ENCODE assay signal across 11 cellular contexts in the genomic region with DNA sequence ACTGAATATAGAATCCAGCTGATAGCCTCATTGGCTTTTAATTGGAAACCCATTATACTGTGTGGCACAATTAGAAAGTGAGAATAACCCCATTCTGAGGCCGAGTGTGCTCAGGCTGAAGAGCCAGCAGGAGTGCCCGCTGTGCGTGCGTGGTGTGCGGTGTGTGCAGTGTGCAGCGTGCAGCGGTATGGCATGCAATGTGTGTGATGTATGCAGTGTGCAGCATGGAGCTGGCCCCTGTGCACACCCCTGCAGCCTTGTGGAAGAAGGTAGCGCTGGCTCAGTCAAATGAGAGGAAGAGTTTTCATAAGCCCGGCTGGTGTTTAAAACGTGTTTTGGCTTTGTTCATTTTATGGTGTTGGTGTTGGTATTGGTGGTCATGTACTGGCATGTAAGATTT. TPM values are rescaled to one million over a fixed set of nuclear protein-coding genes. Genes with fewer than 3 reads are reported as not detected.
A peak's percentile ranks its signal among the peaks of the same experiment; 100 is the strongest.
DNase-seq lines count a peak whose midpoint lies in the region; ATAC-seq and TF ChIP-seq lines count a peak whose summit lies in the region.
"Had no signal": no experiment of that assay in that cellular context is flagged by ENCODE, and none has a peak within 500 bp of the region (broad histone marks: within the 10 kb centered on the region; RNA-seq: fewer than 3 reads in every experiment).

No MANE protein-coding gene starts in this region.

- H3K27ac ChIP-seq in PC-3 (ENCODE audit: low read length) (no peak overlapping the region), epithelial cell of prostate (peak overlapping the region; percentile 21)
- H3K27ac ChIP-seq: colonic mucosa, lower lobe of right lung had no signal

- H3K36me3 Mint-ChIP-seq in activated CD4-positive, alpha-beta T cell treated with anti-CD3 and anti-CD28 coated beads, Interleukin-2, amount 10 ng/mL, durations not matched to agents 7 days and 5 days (ENCODE audit: low read depth), result peaks cover 40% of the 10 kb centered on the region
- peaks cover 99% of the 10 kb centered on the region for H3K36me3 Mint-ChIP-seq in stimulated activated effector memory CD8-positive, alpha-beta T cell treated with anti-CD3 and anti-CD28 coated beads, Interleukin-12 subunit alpha, Interleukin-12 subunit beta, amount 100 ng/mL, for 72 hours
- peaks cover 34% of the 10 kb centered on the region for H3K36me3 Mint-ChIP-seq in osteocyte (ENCODE audit: unreplicated experiment)

- H3K9ac ChIP-seq in PC-3 (ENCODE audit: low read length), result no peak overlapping the region

- peaks cover 42% of the 10 kb centered on the region for H3K36me3 ChIP-seq in PC-3 (ENCODE audit: low read depth, low read length)

- H2AFZ ChIP-seq in PC-3 (ENCODE audit: low read length), result no peak overlapping the region

- no peaks in the 10 kb centered on the region for H3K9me3 ChIP-seq in PC-3 (ENCODE audit: low read length)
- H3K9me3 ChIP-seq: colonic mucosa, lower lobe of right lung had no signal

- no peaks in the 10 kb centered on the region for H3K79me2 ChIP-seq in PC-3 (ENCODE audit: low read length)

- no peak for DNase-seq in activated CD4-positive, alpha-beta T cell treated with anti-CD3 and anti-CD28 coated beads, Interleukin-2, amount 10 ng/mL, durations not matched to agents 7 days and 5 days
- DNase-seq in activated CD4-positive, alpha-beta T cell treated with anti-CD3 and anti-CD28 coated beads for 1 hour, result no peak
- DNase-seq in PC-3, result no peak
- no peak for DNase-seq in epithelial cell of prostate (ENCODE audit: low read depth, low spot score)
- DNase-seq in stimulated activated effector memory CD8-positive, alpha-beta T cell treated with anti-CD3 and anti-CD28 coated beads, Interleukin-12 subunit alpha, Interleukin-12 subunit beta, amount 100 ng/mL, for 72 hours (ENCODE audit: low spot score in 2 of 2), result no peak
- no peak for DNase-seq in osteocyte (ENCODE audit: extremely low spot score, unreplicated experiment)

- H3K27me3 Mint-ChIP-seq in activated CD4-positive, alpha-beta T cell treated with anti-CD3 and anti-CD28 coated beads, Interleukin-2, amount 10 ng/mL, durations not matched to agents 7 days and 5 days, result no peaks in the 10 kb centered on the region
- no peaks in the 10 kb centered on the region for H3K27me3 Mint-ChIP-seq in osteocyte (ENCODE audit: unreplicated experiment)

- no peaks in the 10 kb centered on the region for H3K4me1 ChIP-seq in PC-3 (ENCODE audit: insufficient read depth, low read length)
- H3K4me1 ChIP-seq: colonic mucosa had no signal

- CTCF ChIA-PET in activated CD4-positive, alpha-beta T cell treated with anti-CD3 and anti-CD28 coated beads, Interleukin-2, amount 10 ng/mL, durations not matched to agents 7 days and 5 days (lab: Charles Lee), result interaction anchor here (1.0 to 1.2 kb wide), 3 partner anchors 19 to 113 kb away, joined by 3 read pairs; no protein-coding TSS in a partner anchor
- CTCF ChIA-PET in PC-3 (lab: Charles Lee), result no interaction called here

- H3K9me2 ChIP-seq in PC-3 (replicated peaks; ENCODE audit: low read length), result no peaks in the 10 kb centered on the region

- H3K4me1 Mint-ChIP-seq in activated CD4-positive, alpha-beta T cell treated with anti-CD3 and anti-CD28 coated beads, Interleukin-2, amount 10 ng/mL, durations not matched to agents 7 days and 5 days, result peaks cover 7% of the 10 kb centered on the region
- peaks cover 18% of the 10 kb centered on the region for H3K4me1 Mint-ChIP-seq in stimulated activated effector memory CD8-positive, alpha-beta T cell treated with anti-CD3 and anti-CD28 coated beads, Interleukin-12 subunit alpha, Interleukin-12 subunit beta, amount 100 ng/mL, for 72 hours
- peaks cover 19% of the 10 kb centered on the region for H3K4me1 Mint-ChIP-seq in osteocyte (ENCODE audit: unreplicated experiment)

- BruUV-seq in PC-3 (replicated peaks; lab: Mats Ljungman, UMichigan), result no TSS peak

- H3K4me2 ChIP-seq in PC-3 (ENCODE audit: low read length), result no peak overlapping the region
- H3K4me2 ChIP-seq: smooth muscle cell had no signal

- ATAC-seq in PC-3, result peak; percentile 49
- ATAC-seq in stimulated activated effector memory CD8-positive, alpha-beta T cell treated with anti-CD3 and anti-CD28 coated beads, Interleukin-12 subunit alpha, Interleukin-12 subunit beta, amount 100 ng/mL, for 72 hours, result peak; percentile 55
- ATAC-seq in HG02571 (IDR thresholded peaks at IDR 0.05; ENCODE audit: unreplicated experiment), result no peak
- ATAC-seq in GM19397 (IDR thresholded peaks at IDR 0.05; ENCODE audit: unreplicated experiment), result no peak

- POLR2A ChIA-PET in activated CD4-positive, alpha-beta T cell treated with anti-CD3 and anti-CD28 coated beads, Interleukin-2, amount 10 ng/mL, durations not matched to agents 7 days and 5 days (lab: Charles Lee), result no interaction called here
- POLR2A ChIA-PET in PC-3 (lab: Charles Lee; ENCODE audit: unreplicated experiment), result no interaction called here

- peak overlapping the region; percentile 27 for H3K27ac Mint-ChIP-seq in activated CD4-positive, alpha-beta T cell treated with anti-CD3 and anti-CD28 coated beads, Interleukin-2, amount 10 ng/mL, durations not matched to agents 7 days and 5 days
- H3K27ac Mint-ChIP-seq in stimulated activated effector memory CD8-positive, alpha-beta T cell treated with anti-CD3 and anti-CD28 coated beads, Interleukin-12 subunit alpha, Interleukin-12 subunit beta, amount 100 ng/mL, for 72 hours, result no peak overlapping the region
- H3K27ac Mint-ChIP-seq in osteocyte (ENCODE audit: unreplicated experiment), result no peak overlapping the region

- intact Hi-C loops in PC-3 (cut with micrococcal nuclease), result no loop called here

- no peak overlapping the region for H3K4me3 ChIP-seq in PC-3 (ENCODE audit: low read length)
- H3K4me3 ChIP-seq: colonic mucosa, lower lobe of right lung, smooth muscle cell had no signal

- H3F3A ChIP-seq in PC-3 (ENCODE audit: low read length, unreplicated experiment), result peaks cover 5% of the 10 kb centered on the region

- no peak overlapping the region for H3K4me3 Mint-ChIP-seq in activated CD4-positive, alpha-beta T cell treated with anti-CD3 and anti-CD28 coated beads, Interleukin-2, amount 10 ng/mL, durations not matched to agents 7 days and 5 days
- H3K4me3 Mint-ChIP-seq in stimulated activated effector memory CD8-positive, alpha-beta T cell treated with anti-CD3 and anti-CD28 coated beads, Interleukin-12 subunit alpha, Interleukin-12 subunit beta, amount 100 ng/mL, for 72 hours, result no peak overlapping the region
- no peak overlapping the region for H3K4me3 Mint-ChIP-seq in osteocyte (ENCODE audit: unreplicated experiment)

- no peaks in the 10 kb centered on the region for H3K27me3 ChIP-seq in PC-3 (ENCODE audit: low read length)
- H3K27me3 ChIP-seq: colonic mucosa had no signal

- no peaks in the 10 kb centered on the region for H3K9me3 Mint-ChIP-seq in activated CD4-positive, alpha-beta T cell treated with anti-CD3 and anti-CD28 coated beads, Interleukin-2, amount 10 ng/mL, durations not matched to agents 7 days and 5 days
- H3K9me3 Mint-ChIP-seq in stimulated activated effector memory CD8-positive, alpha-beta T cell treated with anti-CD3 and anti-CD28 coated beads, Interleukin-12 subunit alpha, Interleukin-12 subunit beta, amount 100 ng/mL, for 72 hours, result no peaks in the 10 kb centered on the region
- no peaks in the 10 kb centered on the region for H3K9me3 Mint-ChIP-seq in osteocyte (ENCODE audit: unreplicated experiment)

- no peaks in the 10 kb centered on the region for H4K20me1 ChIP-seq in PC-3 (ENCODE audit: low read length)

- no peak for TF ChIP-seq CTCF in PC-3 (conservative IDR thresholded peaks at IDR 0.05; ENCODE audit: low read depth, low read length)
- TF ChIP-seq CTCF in osteocyte (IDR thresholded peaks at IDR 0.05), result no peak

RNA-seq across cellular contexts. Expression of a gene that starts 22.9 kb away (rescaled TPM):
- under 1 TPM; 0.52 to 0.67 TPM for total RNA-seq in activated CD4-positive, alpha-beta T cell treated with anti-CD3 and anti-CD28 coated beads, Interleukin-2, amount 10 ng/mL, durations not matched to agents 7 days and 5 days
- total RNA-seq in PC-3 (2014; rRNA removed) (299 and 324 TPM in 2 replicates), osteocyte (25.4 and 31.4 TPM in 2 replicates)

RNA-seq across cellular contexts. Expression of a gene that starts 29.3 kb away (rescaled TPM):
- total RNA-seq in activated CD4-positive, alpha-beta T cell treated with anti-CD3 and anti-CD28 coated beads, Interleukin-2, amount 10 ng/mL, durations not matched to agents 7 days and 5 days, result 1 to 10 TPM; 7.0 to 8.8 TPM
- total RNA-seq in PC-3 (2014; rRNA removed) (51.2 and 72.9 TPM in 2 replicates), osteocyte (10.9 and 11.5 TPM in 2 replicates)

Comparison
In these comparisons a context has a peak if more than half of its experiments do, and no peak if none do; other contexts are left out.
1. ATAC-seq: peak in PC-3 (single experiment) and stimulated activated effector memory CD8-positive, alpha-beta T cell treated with anti-CD3 and anti-CD28 coated beads, Interleukin-12 subunit alpha, Interleukin-12 subunit beta, amount 100 ng/mL, for 72 hours (single experiment); none in HG02571 (single experiment) and GM19397 (single experiment).
2. RNA of a gene that starts 22.9 kb away (total RNA-seq): 299 to 324 TPM in PC-3 and 25.4 to 31.4 TPM in osteocyte; 0.52 to 0.67 TPM in activated CD4-positive, alpha-beta T cell treated with anti-CD3 and anti-CD28 coated beads, Interleukin-2, amount 10 ng/mL, durations not matched to agents 7 days and 5 days; every median in the first group is over 10 times any median in the second.